ENCODE assay signal across 8 cellular contexts in genomic region chr6:95159557-95159956, GRCh38.
"Had no signal": no experiment of that assay in that cellular context is flagged by ENCODE, and none has a peak within 500 bp of the region (broad histone marks: within the 10 kb centered on the region; RNA-seq: fewer than 3 reads in every experiment).

No MANE protein-coding gene starts in this region.

- ATAC-seq: GM23338, HCT116 had no signal

- DNase-seq: GM23248, GOT3, H7, H9, HCEC 1CT, HFFc6 had no signal
